ENCODE assay signal across 16 cellular contexts in genomic region chr5:123950701-123951100, GRCh38.
DNase-seq lines count a peak whose midpoint lies in the region; ATAC-seq and TF ChIP-seq lines count a peak whose summit lies in the region.
"Had no signal": no experiment of that assay in that cellular context is flagged by ENCODE, and none has a peak within 500 bp of the region (broad histone marks: within the 10 kb centered on the region; RNA-seq: fewer than 3 reads in every experiment).

No MANE protein-coding gene starts in this region.

- H2BK5ac ChIP-seq in IMR-90 (ENCODE audit: low read depth, low read length, poor library complexity, severe bottlenecking) = no peak overlapping the region

- no peak overlapping the region for H4K8ac ChIP-seq in IMR-90 (ENCODE audit: low read depth in 2 of 2, low read length in 2 of 2)

- no peak for TF ChIP-seq CTCF in IMR-90 (conservative IDR thresholded peaks at IDR 0.05; ENCODE audit: low read depth, low read length)
- TF ChIP-seq CTCF in fibroblast of mammary gland (conservative IDR thresholded peaks at IDR 0.05; ENCODE audit: control insufficient read depth, insufficient read depth, low read depth, low read length) = no peak
- TF ChIP-seq CTCF in adrenal gland (IDR thresholded peaks at IDR 0.05) = no peak
- TF ChIP-seq CTCF in nephron progenitor cell (IDR thresholded peaks at IDR 0.05) = no peak

- BruUV-seq in IMR-90 (replicated peaks; lab: Mats Ljungman, UMichigan) = no TSS peak

- 0 out of 2 replicates have a peak overlapping the region, but pooled peaks have one; percentile 58 for H3K18ac ChIP-seq in IMR-90 (ENCODE audit: low read depth, low read length)

- TF ChIP-seq POLR2A in IMR-90 (IDR thresholded peaks at IDR 0.05; ENCODE audit: low read depth, low read length) = no peak
- TF ChIP-seq POLR2A in adrenal gland (IDR thresholded peaks at IDR 0.05) = no peak

- no peak overlapping the region for H3K4me2 ChIP-seq in IMR-90 (ENCODE audit: low read depth, low read length)

- in situ Hi-C loops in IMR-90 (cut with MboI; ENCODE audit: low sequenced_read_pairs) = no loop called here

- no peaks in the 10 kb centered on the region for H3K79me1 ChIP-seq in IMR-90 (ENCODE audit: low read depth in 1 of 2, low read length in 2 of 2)

- H2AFZ ChIP-seq in IMR-90 (replicated peaks; ENCODE audit: low read length, poor library complexity) = no peak overlapping the region

- no peak overlapping the region for H2BK20ac ChIP-seq in IMR-90 (ENCODE audit: low read depth, low read length)

- dilution Hi-C loops in IMR-90 (cut with HindIII; ENCODE audit: low sequenced_read_pairs, unreplicated experiment) = no loop called here

- CTCF ChIA-PET in IMR-90 (lab: Yijun Ruan, JAX) = no interaction called here

- no CpG with 5 or more reads among the region's 3 CpGs for WGBS in IMR-90 (ENCODE audit: extremely low coverage in 2 of 2, insufficient read length in 1 of 2), 2 experiments
- 84 to 88% (median 86%) methylated on average over 3 of the region's 3 CpGs for WGBS in adrenal gland, 4 donors

- intact Hi-C loops in IMR-90 (cut with micrococcal nuclease) = loop anchor here (5.0 kb wide), 1 partner anchor 797 kb away; the partner anchor contains the start of gene ZNF608
- intact Hi-C loops in adrenal gland (cut with DNase I) = no loop called here

- peaks cover 42% of the 10 kb centered on the region for H3K9me3 Mint-ChIP-seq in nephron progenitor cell

- H2BK15ac ChIP-seq in IMR-90 (ENCODE audit: low read depth, low read length) = no peak overlapping the region

- H3K27me3 ChIP-seq in IMR-90 (ENCODE audit: control insufficient read depth, insufficient read depth, low read length) (no peaks in the 10 kb centered on the region; the same call in 1 of the 2 replicates), adipocyte (replicated peaks; ENCODE audit: control insufficient read depth, insufficient read depth, low read length) (no peaks in the 10 kb centered on the region), adrenal gland (no peaks in the 10 kb centered on the region)

- peaks cover 30% of the 10 kb centered on the region for H3K36me3 Mint-ChIP-seq in nephron progenitor cell (ENCODE audit: low read depth)

- H3K14ac ChIP-seq in IMR-90 (replicated peaks; ENCODE audit: low read depth, low read length) = no peak overlapping the region

- H3K4me1 Mint-ChIP-seq in nephron progenitor cell = peaks cover 21% of the 10 kb centered on the region

- H2AK5ac ChIP-seq in IMR-90 (ENCODE audit: low read depth, low read length) = no peak overlapping the region

- no peak overlapping the region for H4K91ac ChIP-seq in IMR-90 (ENCODE audit: insufficient read depth, low read depth, low read length)

- ATAC-seq in IMR-90 (ENCODE audit: low read depth) = no peak
- ATAC-seq in HG02763 (IDR thresholded peaks at IDR 0.05; ENCODE audit: unreplicated experiment) = no peak

- H3K4me1 ChIP-seq in IMR-90 (ENCODE audit: control insufficient read depth, insufficient read depth, low read length) (peaks cover 2% of the 10 kb centered on the region; the same call in 1 of the 2 replicates), adipocyte (ENCODE audit: control insufficient read depth, insufficient read depth, low read length) (peaks cover 16% of the 10 kb centered on the region), adrenal gland (replicated peaks in 1 of 2) (no peaks in the 10 kb centered on the region)

- H3K36me3 ChIP-seq in IMR-90 (ENCODE audit: control insufficient read depth, insufficient read depth, low read length) = no peaks in the 10 kb centered on the region
- H3K36me3 ChIP-seq in adipocyte (ENCODE audit: control insufficient read depth, insufficient read depth, low read length, severe bottlenecking) = no peaks in the 10 kb centered on the region
- no peaks in the 10 kb centered on the region for H3K36me3 ChIP-seq in adrenal gland (replicated peaks in 1 of 2)
- H3K36me3 ChIP-seq: HAP-1 had no signal

- H3K9ac ChIP-seq in IMR-90 (ENCODE audit: low read depth, low read length) (no peak overlapping the region), adipocyte (ENCODE audit: low read length) (no peak overlapping the region)

- H2BK120ac ChIP-seq in IMR-90 (ENCODE audit: low read depth, low read length) = no peak overlapping the region

- no peak overlapping the region for H3K4me3 ChIP-seq in IMR-90 (ENCODE audit: insufficient read depth, low read depth, low read length)
- H3K4me3 ChIP-seq in adipocyte (ENCODE audit: low read length) = no peak overlapping the region
- no peak overlapping the region for H3K4me3 ChIP-seq in fibroblast of mammary gland (ENCODE audit: control insufficient read depth, low read depth, low read length)
- H3K4me3 ChIP-seq in adrenal gland = no peak overlapping the region
- H3K4me3 ChIP-seq: HAP-1 had no signal

- DNase-seq in IMR-90 = peak; percentile 5
- peak; percentile 4 for DNase-seq in adipocyte (ENCODE audit: low read depth)
- DNase-seq in fibroblast of mammary gland (ENCODE audit: low read depth) = peak; percentile 38
- DNase-seq in MV-4-11 (lab: John Stamatoyannopoulos, UW) = no peak
- no peak for DNase-seq in adrenal gland
- DNase-seq in nephron progenitor cell = no peak
- DNase-seq: COR-L47, DMS53, KBM-7, NCI-H1092, NCI-H146, NCI-H2081, NCI-H510A treated with DMSO at 0.1 percent for 48 hours, Right ventricle myocardium superior had no signal

- no peak overlapping the region for H4K5ac ChIP-seq in IMR-90 (ENCODE audit: low read depth, low read length)

- H3K23ac ChIP-seq in IMR-90 (ENCODE audit: low read depth, low read length) = no peak overlapping the region

- no peak overlapping the region for H3K27ac Mint-ChIP-seq in nephron progenitor cell

- no peaks in the 10 kb centered on the region for H3K27me3 Mint-ChIP-seq in nephron progenitor cell (ENCODE audit: low read depth, poor library complexity)

- H3K56ac ChIP-seq in IMR-90 (ENCODE audit: extremely low read depth, insufficient read depth, low read length) = no peak overlapping the region

- H3K9me3 ChIP-seq in IMR-90 (ENCODE audit: control insufficient read depth, insufficient read depth, low read length) (no peaks in the 10 kb centered on the region; the same call in 1 of the 2 replicates), adipocyte (ENCODE audit: control insufficient read depth, low read length) (no peaks in the 10 kb centered on the region), adrenal gland (replicated peaks in 1 of 3) (no peaks in the 10 kb centered on the region)
- H3K9me3 ChIP-seq: HAP-1 had no signal

- H3K27ac ChIP-seq in IMR-90 (ENCODE audit: insufficient read depth, low read length) (no peak overlapping the region), adrenal gland (no peak overlapping the region)

- no peak for TF ChIP-seq RAD21 in IMR-90 (IDR thresholded peaks at IDR 0.05; ENCODE audit: low read length)

- H3K9me1 ChIP-seq in IMR-90 (ENCODE audit: insufficient read depth, low read length) = no peaks in the 10 kb centered on the region

- H3K4me3 Mint-ChIP-seq in nephron progenitor cell = no peak overlapping the region

- H2AK9ac ChIP-seq in IMR-90 (replicated peaks; ENCODE audit: low read depth, low read length, poor library complexity) = no peak overlapping the region

- H4K20me1 ChIP-seq in IMR-90 (ENCODE audit: insufficient read depth, low read length) = no peaks in the 10 kb centered on the region

- H3K4ac ChIP-seq in IMR-90 (ENCODE audit: low read depth, low read length) = no peak overlapping the region

- POLR2A ChIA-PET in IMR-90 (lab: Charles Lee; ENCODE audit: unreplicated experiment) = no interaction called here

TF ChIP-seq in IMR-90, 13 proteins besides CTCF, POLR2A, EP300 and RAD21:
- TF ChIP-seq MAFK (IDR thresholded peaks at IDR 0.05; ENCODE audit: low read depth, low read length) (no peak), RCOR1 (IDR thresholded peaks at IDR 0.05; ENCODE audit: insufficient replicate concordance, low read length) (no peak), USF2 (IDR thresholded peaks at IDR 0.05; ENCODE audit: low read depth, low read length) (no peak), RFX5 (IDR thresholded peaks at IDR 0.05; ENCODE audit: low read depth, low read length) (no peak), FOS (IDR thresholded peaks at IDR 0.05; ENCODE audit: low read depth, low read length) (no peak), MAZ (IDR thresholded peaks at IDR 0.05; ENCODE audit: borderline replicate concordance, low read depth, low read length) (no peak), SMC3 (IDR thresholded peaks at IDR 0.05; ENCODE audit: low read depth, low read length) (no peak), CEBPB (IDR thresholded peaks at IDR 0.05; ENCODE audit: low read depth, low read length) (no peak), CHD1 (IDR thresholded peaks at IDR 0.05; ENCODE audit: low read depth, low read length) (no peak)

Comparison
In these comparisons a context has a peak if more than half of its experiments do, and no peak if none do; other contexts are left out.
1. DNase-seq: peak in IMR-90 (single experiment), adipocyte (single experiment) and fibroblast of mammary gland (single experiment); none in MV-4-11 (single experiment), adrenal gland (0 of 7) and nephron progenitor cell (single experiment).